11 cellular contexts compared by ENCODE assay signal in the genomic region with DNA sequence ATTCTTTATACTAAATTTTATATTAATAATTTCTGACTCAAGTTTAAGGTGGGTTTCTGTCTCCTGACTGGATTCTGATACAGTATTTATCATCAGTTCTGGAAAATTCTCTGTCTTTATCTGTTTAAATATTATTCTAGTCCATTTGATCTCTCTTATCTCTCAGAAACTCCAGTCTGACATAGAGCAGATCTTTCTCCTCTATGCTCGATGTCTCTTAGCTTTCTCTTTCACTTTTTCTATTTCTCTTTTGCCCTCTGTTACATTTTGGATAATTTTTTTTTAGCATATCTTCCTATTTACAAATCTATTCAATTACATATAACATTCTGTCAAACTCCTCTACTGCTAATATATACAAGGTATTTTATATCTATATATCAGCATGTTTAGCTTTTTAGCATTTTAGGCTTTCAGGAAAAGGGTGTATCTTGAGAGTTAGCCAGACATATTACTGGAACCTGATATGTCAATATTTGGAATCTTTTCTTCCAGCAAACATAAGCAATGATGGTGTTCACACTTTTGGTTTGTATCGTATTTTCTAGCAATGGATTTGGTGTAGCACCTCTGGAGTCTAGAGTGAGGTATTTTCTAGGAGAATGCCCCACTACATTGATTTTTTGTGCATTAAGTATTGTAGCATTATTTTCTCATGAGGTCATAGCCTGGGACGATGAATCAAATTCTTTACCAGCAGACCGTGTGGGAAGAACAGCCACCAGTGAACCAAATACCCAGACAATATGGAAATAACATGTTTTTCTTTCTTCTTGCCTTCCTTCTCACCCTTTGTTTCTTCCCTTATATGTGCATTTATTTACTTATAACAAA. TPM values are rescaled to one million over a fixed set of nuclear protein-coding genes. Genes with fewer than 3 reads are reported as not detected.
DNase-seq lines count a peak whose midpoint lies in the region; ATAC-seq, FAIRE-seq and TF ChIP-seq lines count a peak whose summit lies in the region.
"Had no signal": no experiment of that assay in that cellular context is flagged by ENCODE, and none has a peak within 500 bp of the region (broad histone marks: within the 10 kb centered on the region; RNA-seq: fewer than 3 reads in every experiment).

No MANE protein-coding gene starts in this region.

- H3K9me3 ChIP-seq in esophagus muscularis mucosa (no peaks in the 10 kb centered on the region), pancreas (no peaks in the 10 kb centered on the region)
- H3K9me3 ChIP-seq: body of pancreas had no signal

- TF ChIP-seq EP300 in esophagus muscularis mucosa (IDR thresholded peaks at IDR 0.05): no peak

- TF ChIP-seq CTCF in esophagus muscularis mucosa (IDR thresholded peaks at IDR 0.05) (no peak), pancreas (IDR thresholded peaks at IDR 0.05) (no peak)

- peak; percentile 86 for FAIRE-seq in pancreas (lab: Jason Lieb, UNC)

- WGBS in esophagus muscularis mucosa: 36% methylated on average over 4 of the region's 4 CpGs
- 10 to 13% methylated on average over 4 of the region's 4 CpGs for WGBS in pancreas, 2 donors

- peaks cover 37 to 45% (median 40%) of the 10 kb centered on the region in 4 donors for H3K4me1 ChIP-seq in esophagus muscularis mucosa
- peaks cover 0 to 24% (median 0%) of the 10 kb centered on the region in 3 donors for H3K4me1 ChIP-seq in pancreas

- ATAC-seq in pancreas (peak in 3 of 4 donors; percentile 5 to 28 (median 12)), GM18907 (IDR thresholded peaks at IDR 0.05; ENCODE audit: unreplicated experiment) (no peak)
- ATAC-seq: body of pancreas had no signal

- H3K4me3 ChIP-seq in esophagus muscularis mucosa: peak overlapping the region in 2 of 4 donors; percentile 0 to 27
- H3K4me3 ChIP-seq in pancreas: peak overlapping the region in 1 of 4 donors; percentile 13
- H3K4me3 ChIP-seq: body of pancreas had no signal

- H3K36me3 ChIP-seq in esophagus muscularis mucosa (no peaks in the 10 kb centered on the region), pancreas (no peaks in the 10 kb centered on the region)

- TF ChIP-seq POLR2A in esophagus muscularis mucosa (IDR thresholded peaks at IDR 0.05; ENCODE audit: low read depth): no peak

- H3K27me3 ChIP-seq in esophagus muscularis mucosa (peaks cover 0 to 11% (median 0%) of the 10 kb centered on the region in 4 donors), pancreas (no peaks in the 10 kb centered on the region)
- H3K27me3 ChIP-seq: body of pancreas had no signal

- H3K27ac ChIP-seq in esophagus muscularis mucosa (replicated peaks in 1 of 4): peak overlapping the region; percentile 26 to 88 (median 84)
- peak overlapping the region in 2 of 4 donors; percentile 54 to 86 for H3K27ac ChIP-seq in pancreas

- DNase-seq in AG08396 (ENCODE audit: low spot score): peak; percentile 29
- peak; percentile 80 for DNase-seq in OCI-M1 (lab: John Stamatoyannopoulos, UW)
- DNase-seq in esophagus muscularis mucosa (ENCODE audit: extremely low spot score): no peak
- DNase-seq in pancreas: no peak
- no peak for DNase-seq in cerebellar nuclear complex (lab: John Stamatoyannopoulos, UW)
- DNase-seq in NCI-H1417 (lab: John Stamatoyannopoulos, UW): no peak
- DNase-seq in superior temporal gyrus (ENCODE audit: extremely low spot score): no peak
- DNase-seq: activated CD4-positive, alpha-beta T cell treated with anti-CD3 and anti-CD28 coated beads for 4 hours; body of pancreas; KG1 had no signal

- intact Hi-C loops in esophagus muscularis mucosa (cut with DNase I) (no loop called here), pancreas (cut with DNase I) (no loop called here)

RNA-seq across cellular contexts. Expression of gene NNMT, which starts 4.1 kb away (rescaled TPM):
- total RNA-seq in esophagus muscularis mucosa (100 to 1,000 TPM in 3 of 4 donors, 10 to 100 TPM in 1; 88.9 to 599 (median 293) TPM), pancreas (100 to 1,000 TPM in 2 of 6 donors, 10 to 100 TPM in 2, 1 to 10 TPM in 2; 4.8 to 139 (median 32.9) TPM)
- 100 to 1,000 TPM in 1 of 2 donors, 10 to 100 TPM in 1; 81.7 to 101 TPM for polyA plus RNA-seq in pancreas

Comparison
In these comparisons a context has a peak if more than half of its experiments do, and no peak if none do; other contexts are left out.
1. DNase-seq: peak in AG08396 (single experiment) and OCI-M1 (single experiment); none in esophagus muscularis mucosa (single experiment), pancreas (0 of 6), cerebellar nuclear complex (0 of 2), NCI-H1417 (0 of 3) and superior temporal gyrus (single experiment).